Comparison of ENCODE assay signal across 1 cellular context in the genomic region with DNA sequence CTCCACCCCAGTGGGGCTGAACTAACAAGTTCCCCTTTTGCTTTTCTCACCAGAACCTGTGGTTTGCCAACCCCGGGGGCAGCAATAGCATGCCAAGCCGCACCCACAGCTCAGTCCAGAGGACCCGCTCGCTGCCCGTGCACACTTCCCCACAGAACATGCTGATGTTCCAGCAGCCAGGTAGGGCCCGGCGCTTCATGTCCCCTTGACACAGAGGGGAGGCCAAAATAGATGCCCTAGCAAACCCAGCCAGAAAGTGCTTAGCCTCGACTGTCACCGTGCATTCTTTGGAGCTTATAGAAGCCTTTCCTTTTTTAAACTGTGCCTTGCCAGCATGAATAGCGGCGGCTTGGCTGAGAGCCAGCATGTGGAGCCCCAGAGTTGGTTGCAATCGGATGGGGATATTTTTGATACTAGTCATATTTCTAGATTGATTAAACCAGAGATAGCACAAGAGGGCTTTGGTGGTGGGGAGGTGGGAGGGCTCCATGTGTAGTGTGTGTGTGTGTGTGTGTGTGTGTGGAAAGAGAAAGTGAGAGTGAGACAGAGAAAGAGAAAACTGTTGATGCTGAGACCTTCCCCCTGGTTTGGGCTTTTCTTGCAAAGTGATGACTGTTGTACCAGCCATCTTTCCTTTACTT.
TF ChIP-seq lines count a peak whose summit lies in the region.

No MANE protein-coding gene starts in this region.

TF ChIP-seq in IMR-90, 13 proteins besides CTCF, POLR2A, EP300 and RAD21 (continued from another document):
- TF ChIP-seq MAFK (IDR thresholded peaks at IDR 0.05; ENCODE audit: low read depth, low read length) (peak; percentile 34; the same call in 1 of the 2 replicates), CHD1 (IDR thresholded peaks at IDR 0.05; ENCODE audit: low read depth, low read length) (no peak), NFE2L2 (IDR thresholded peaks at IDR 0.05; ENCODE audit: low read depth, low read length) (no peak)
- TF ChIP-seq, protein P1, sequence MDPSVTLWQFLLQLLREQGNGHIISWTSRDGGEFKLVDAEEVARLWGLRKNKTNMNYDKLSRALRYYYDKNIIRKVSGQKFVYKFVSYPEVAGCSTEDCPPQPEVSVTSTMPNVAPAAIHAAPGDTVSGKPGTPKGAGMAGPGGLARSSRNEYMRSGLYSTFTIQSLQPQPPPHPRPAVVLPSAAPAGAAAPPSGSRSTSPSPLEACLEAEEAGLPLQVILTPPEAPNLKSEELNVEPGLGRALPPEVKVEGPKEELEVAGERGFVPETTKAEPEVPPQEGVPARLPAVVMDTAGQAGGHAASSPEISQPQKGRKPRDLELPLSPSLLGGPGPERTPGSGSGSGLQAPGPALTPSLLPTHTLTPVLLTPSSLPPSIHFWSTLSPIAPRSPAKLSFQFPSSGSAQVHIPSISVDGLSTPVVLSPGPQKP (IDR thresholded peaks at IDR 0.05; ENCODE audit: borderline replicate concordance, low read depth, low read length) = no peak
